In the genomic region with DNA sequence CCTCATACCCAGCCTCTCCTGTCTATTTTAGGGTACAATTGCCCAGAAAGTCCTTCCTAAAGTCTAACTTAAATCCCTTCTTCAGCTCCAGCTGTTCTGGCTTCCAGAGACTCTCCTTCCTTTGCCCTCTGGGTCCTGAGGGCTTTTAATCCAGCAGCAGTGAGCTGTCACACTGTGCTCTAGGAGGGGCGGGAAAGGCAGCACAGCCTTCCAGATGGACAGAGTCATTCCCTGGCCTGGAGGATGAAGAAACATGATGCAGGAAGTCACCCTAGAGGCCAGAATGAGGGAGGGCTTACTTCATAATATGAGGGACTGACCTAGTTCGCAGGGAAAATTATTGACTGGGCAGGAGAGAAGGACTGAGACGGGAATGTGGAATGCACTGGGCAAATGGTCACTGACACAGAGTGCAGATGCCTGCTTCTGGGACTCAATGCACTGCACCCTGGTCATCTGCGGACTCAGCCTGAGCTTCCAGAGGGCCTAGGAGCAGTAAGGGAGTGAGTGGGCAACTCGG, we compare ENCODE assay signal across 8 cellular contexts. TPM values are rescaled to one million over a fixed set of nuclear protein-coding genes. Genes with fewer than 3 reads are reported as not detected.
A peak's percentile ranks its signal among the peaks of the same experiment; 100 is the strongest.
DNase-seq lines count a peak whose midpoint lies in the region; ATAC-seq, FAIRE-seq and TF ChIP-seq lines count a peak whose summit lies in the region.

No MANE protein-coding gene starts in this region.

- H3K36me3 ChIP-seq in Loucy (ENCODE audit: insufficient read depth, low read length) (no peaks in the 10 kb centered on the region), small intestine (ENCODE audit: control insufficient read depth in 2 of 2, insufficient read depth in 2 of 2, low read length in 2 of 2) (no peaks in the 10 kb centered on the region)

- no peak for FAIRE-seq in small intestine (lab: Jason Lieb, UNC)

- H4K20me1 ChIP-seq in Loucy (ENCODE audit: insufficient read depth, low read length, poor library complexity, severe bottlenecking), result no peaks in the 10 kb centered on the region

- H3K9me3 ChIP-seq in AG04450 (ENCODE audit: control insufficient read depth, insufficient read depth, low read length), result no peaks in the 10 kb centered on the region; the same call in 1 of the 2 replicates
- H3K9me3 ChIP-seq in Loucy (ENCODE audit: insufficient read depth, low read depth, low read length), result no peaks in the 10 kb centered on the region
- no peaks in the 10 kb centered on the region for H3K9me3 ChIP-seq in small intestine (ENCODE audit: control insufficient read depth, low read depth)

- peak overlapping the region; percentile 73 for H3K9ac ChIP-seq in Loucy (ENCODE audit: low read depth, low read length, poor library complexity, severe bottlenecking)

- H3K9me2 ChIP-seq in Loucy (replicated peaks; ENCODE audit: low read depth, low read length), result no peaks in the 10 kb centered on the region

- H3K4me1 ChIP-seq in Loucy (ENCODE audit: insufficient read depth, low read length, poor library complexity, severe bottlenecking) (peaks cover 27% of the 10 kb centered on the region), small intestine (ENCODE audit: control insufficient read depth in 2 of 2, insufficient read depth in 1 of 2, low read depth in 1 of 2, low read length in 1 of 2) (peaks cover 0 to 3% of the 10 kb centered on the region in 2 donors)

- H3F3A ChIP-seq in Loucy (ENCODE audit: low read depth), result no peaks in the 10 kb centered on the region

- peak; percentile 39 for DNase-seq in AG04450 (ENCODE audit: low read depth, low spot score)
- no peak for DNase-seq in coronary artery (ENCODE audit: low spot score)
- DNase-seq in mucosa of gallbladder (ENCODE audit: low spot score), result peak; percentile 39
- no peak for DNase-seq in small intestine
- DNase-seq in ecto neural progenitor cell (ENCODE audit: low spot score), result no peak

- TF ChIP-seq CTCF in AG04450 (IDR thresholded peaks at IDR 0.05; ENCODE audit: low read depth, low read length), result no peak; the same call in 1 of the 2 replicates
- TF ChIP-seq CTCF in Loucy (conservative IDR thresholded peaks at IDR 0.05; ENCODE audit: low read length), result no peak
- TF ChIP-seq CTCF in coronary artery (IDR thresholded peaks at IDR 0.05), result no peak

- H3K27ac ChIP-seq in AG04450 (ENCODE audit: low read depth, low read length) (no peak overlapping the region), coronary artery (peak overlapping the region in 1 of 2 donors; percentile 83), small intestine (ENCODE audit: low read depth in 1 of 2, low read length in 1 of 2) (peak overlapping the region in 1 of 2 donors; percentile 85)

- peak overlapping the region; percentile 79 for H3K4me2 ChIP-seq in Loucy (ENCODE audit: low read depth, low read length, poor library complexity, severe bottlenecking)

- peaks cover 23% of the 10 kb centered on the region; the same call in 1 of the 2 replicates for H3K79me2 ChIP-seq in Loucy (ENCODE audit: insufficient read depth, low read length)

- POLR2A ChIA-PET in AG04450 (lab: Yijun Ruan, JAX), result no interaction called here

- CTCF ChIA-PET in AG04450 (lab: Charles Lee), result interaction anchor here (1.6 kb wide), 1 partner anchor 17 kb away, joined by 17 read pairs; no protein-coding TSS in a partner anchor

- no peak overlapping the region for H2AFZ ChIP-seq in Loucy (ENCODE audit: low read length)

- H3K4me3 ChIP-seq in AG04450 (ENCODE audit: low read depth, low read length) (no peak overlapping the region), Loucy (ENCODE audit: low read length, poor library complexity, severe bottlenecking) (peak overlapping the region; percentile 76), coronary artery (peak overlapping the region; percentile 51), small intestine (ENCODE audit: low read depth in 1 of 2, low read length in 2 of 2) (peak overlapping the region in 1 of 2 donors; percentile 49)

- H3K27me3 ChIP-seq in AG04450 (ENCODE audit: control insufficient read depth, insufficient read depth, low read length), result peaks cover 10% of the 10 kb centered on the region
- no peaks in the 10 kb centered on the region for H3K27me3 ChIP-seq in Loucy (ENCODE audit: insufficient read depth, low read length, poor library complexity, severe bottlenecking)
- H3K27me3 ChIP-seq in small intestine (ENCODE audit: control insufficient read depth in 2 of 2, insufficient read depth in 2 of 2, low read length in 2 of 2), result no peaks in the 10 kb centered on the region

- ATAC-seq in GM19452 (IDR thresholded peaks at IDR 0.05; ENCODE audit: unreplicated experiment) (no peak), HG02798 (IDR thresholded peaks at IDR 0.05; ENCODE audit: poor library complexity, unreplicated experiment) (no peak)

- WGBS in small intestine, 3 donors, result 59 to 69% (median 64%) methylated on average over 5 of the region's 5 CpGs

RNA-seq across cellular contexts. Expression of a gene that starts 1.3 kb away (rescaled TPM):
- polyA plus RNA-seq in AG04450 (2011; rRNA removed) (0.09 TPM in 1 of 2 replicates, not detected in the other), small intestine (1 to 10 TPM in 2 of 3 donors, under 1 TPM in 1; 0.89 to 2.7 (median 2.2) TPM)
- not detected in 2 replicates for polyA minus RNA-seq in AG04450 (2011; rRNA and poly(A)+ RNA removed)
- total RNA-seq in mucosa of gallbladder, result 5.4 TPM

RNA-seq across cellular contexts. Expression of a gene that starts 43.5 kb away (rescaled TPM):
- polyA plus RNA-seq in AG04450 (2011; rRNA removed) (not detected in 2 replicates), small intestine (under 1 TPM in 1 of 3 donors, not detected in 2; 0.01 TPM)
- polyA minus RNA-seq in AG04450 (2011; rRNA and poly(A)+ RNA removed), result not detected in 2 replicates
- total RNA-seq in mucosa of gallbladder, result 0.58 TPM

RNA-seq across cellular contexts. Expression of a gene that starts 45.3 kb away (rescaled TPM):
- polyA plus RNA-seq in AG04450 (2011; rRNA removed) (not detected in 2 replicates), small intestine (under 1 TPM in 1 of 3 donors, not detected in 2; 0.67 TPM)
- polyA minus RNA-seq in AG04450 (2011; rRNA and poly(A)+ RNA removed), result not detected in 2 replicates
- total RNA-seq in mucosa of gallbladder, result 3.3 TPM

RNA-seq across cellular contexts. Expression of a gene that starts 48.0 kb away (rescaled TPM):
- polyA plus RNA-seq in AG04450 (2011; rRNA removed) (51.1 and 58.6 TPM in 2 replicates), small intestine (10 to 100 TPM; 45.2 to 55.0 (median 50.5) TPM)
- 84.3 and 120 TPM in 2 replicates for polyA minus RNA-seq in AG04450 (2011; rRNA and poly(A)+ RNA removed)
- 57.8 TPM for total RNA-seq in mucosa of gallbladder

Comparison
In these comparisons a context has a peak if more than half of its experiments do, and no peak if none do; other contexts are left out.
1. DNase-seq: peak in AG04450 (single experiment) and mucosa of gallbladder (single experiment); none in coronary artery (single experiment), small intestine (single experiment) and ecto neural progenitor cell (single experiment).